ENCODE assay signal across 28 cellular contexts in the genomic region with DNA sequence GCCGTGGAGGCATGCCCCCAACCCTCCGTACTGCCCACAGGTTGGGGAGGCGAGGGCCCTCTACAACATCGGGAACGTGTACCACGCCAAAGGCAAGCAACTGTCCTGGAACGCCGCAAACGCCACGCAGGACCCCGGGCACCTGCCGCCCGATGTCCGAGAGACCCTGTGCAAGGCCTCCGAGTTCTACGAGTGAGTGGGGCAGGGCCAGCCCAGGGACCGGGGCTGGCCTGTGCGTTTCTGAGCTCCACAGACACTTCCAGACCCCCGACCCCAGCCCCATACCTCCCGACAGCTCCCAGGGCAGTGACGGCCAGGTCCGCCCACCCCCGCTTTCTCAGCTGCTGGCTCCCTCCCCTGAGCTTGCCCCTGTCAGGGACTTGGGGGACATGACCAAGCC. TPM values are rescaled to one million over a fixed set of nuclear protein-coding genes. Genes with fewer than 3 reads are reported as not detected.
"Had no signal": no experiment of that assay in that cellular context is flagged by ENCODE, and none has a peak within 500 bp of the region (broad histone marks: within the 10 kb centered on the region; RNA-seq: fewer than 3 reads in every experiment).

No MANE protein-coding gene starts in this region.

- H3K36me3 ChIP-seq: colonic mucosa, gastrocnemius medialis had no signal

- H3K9me3 ChIP-seq: colonic mucosa, esophagus squamous epithelium, gastrocnemius medialis, heart right ventricle, left ventricle myocardium inferior, lower lobe of right lung, mucosa of descending colon had no signal

- H3K27ac ChIP-seq: colonic mucosa, epithelial cell of prostate, gastrocnemius medialis, left ventricle myocardium inferior, lower lobe of right lung had no signal

- H3K4me1 ChIP-seq: colonic mucosa, gastrocnemius medialis had no signal

- ATAC-seq: effector memory CD8-positive, alpha-beta T cell; esophagus mucosa; gastrocnemius medialis; left lobe of liver had no signal

- DNase-seq: colonic mucosa; cortex of kidney; effector CD8-positive, alpha-beta T cell; effector memory CD8-positive, alpha-beta T cell; endodermal cell; erythroblast; esophagus squamous epithelium; foreskin fibroblast; foreskin melanocyte; gastrocnemius medialis; glutamatergic neuron; head of caudate nucleus; heart right ventricle; hippocampal formation; left cardiac atrium; left ventricle myocardium inferior; lower lobe of right lung; mesenchymal stem cell; naive B cell had no signal

- H3K4me3 ChIP-seq: colonic mucosa, esophagus squamous epithelium, gastrocnemius medialis, heart right ventricle, left ventricle myocardium inferior, lower lobe of right lung, mucosa of descending colon had no signal

- H3K27me3 ChIP-seq: colonic mucosa, heart right ventricle had no signal

RNA-seq across cellular contexts. Expression of gene CCDC187, which starts 33.0 kb away (rescaled TPM):
- total RNA-seq: dermis microvascular lymphatic vessel endothelial cell, esophagus mucosa, esophagus squamous epithelium, gastrocnemius medialis, glomerular endothelial cell, left cardiac atrium, left ventricle myocardium inferior, lung microvascular endothelial cell, mesenteric fat pad, myocyte had no signal
